ENCODE assay signal across 8 cellular contexts in genomic region chr13:20174656-20175405, GRCh38. TPM values are rescaled to one million over a fixed set of nuclear protein-coding genes. Genes with fewer than 3 reads are reported as not detected.
DNase-seq lines count a peak whose midpoint lies in the region; ATAC-seq and FAIRE-seq lines count a peak whose summit lies in the region.

No MANE protein-coding gene starts in this region.

- DNase-seq in Ammon's horn (ENCODE audit: low spot score) (peak; percentile 14), GM19239 (ENCODE audit: insufficient read length, low spot score) (no peak), SIG-M5 treated with dmso at 0.1 percent for 504 hours (lab: John Stamatoyannopoulos, UW; ENCODE audit: unreplicated experiment) (peak; percentile 95), amniotic stem cell (lab: John Stamatoyannopoulos, UW) (peak; percentile 90), left colon (peak; percentile 60 to 90), putamen (ENCODE audit: low spot score) (no peak)
- peak; percentile 66 to 71 for DNase-seq in stimulated activated CD8-positive, alpha-beta memory T cell treated with anti-CD3 and anti-CD28 coated beads, Interleukin-15, amount 100 ng/mL, for 48 hours (ENCODE audit: low read depth in 2 of 2)

- peak; percentile 94 for FAIRE-seq in GM19239 (lab: Jason Lieb, UNC)

- intact Hi-C loops in left colon (cut with DNase I, micrococcal nuclease) = no loop called here

- ATAC-seq in HG03175 (IDR thresholded peaks at IDR 0.05; ENCODE audit: unreplicated experiment) (peak; percentile 89), left colon (peak; percentile 91)

RNA-seq across cellular contexts. Expression of gene GJA3, which starts 14.0 kb away (rescaled TPM):
- not detected for total RNA-seq in left colon

RNA-seq across cellular contexts. Expression of gene GJB2, which starts 17.9 kb away (rescaled TPM):
- total RNA-seq in left colon = 10 to 100 TPM; 39.0 to 45.0 TPM

RNA-seq across cellular contexts. Expression of gene GJB6, which starts 57.3 kb away (rescaled TPM):
- not detected for total RNA-seq in left colon

Comparison
In these comparisons a context has a peak if more than half of its experiments do, and no peak if none do; other contexts are left out.
1. DNase-seq: peak in Ammon's horn (single experiment), SIG-M5 treated with dmso at 0.1 percent for 504 hours (single experiment), amniotic stem cell (single experiment), left colon (2 of 2) and stimulated activated CD8-positive, alpha-beta memory T cell treated with anti-CD3 and anti-CD28 coated beads, Interleukin-15, amount 100 ng/mL, for 48 hours (2 of 2); none in GM19239 (single experiment) and putamen (single experiment).